ENCODE assay signal across 22 cellular contexts in the genomic region with DNA sequence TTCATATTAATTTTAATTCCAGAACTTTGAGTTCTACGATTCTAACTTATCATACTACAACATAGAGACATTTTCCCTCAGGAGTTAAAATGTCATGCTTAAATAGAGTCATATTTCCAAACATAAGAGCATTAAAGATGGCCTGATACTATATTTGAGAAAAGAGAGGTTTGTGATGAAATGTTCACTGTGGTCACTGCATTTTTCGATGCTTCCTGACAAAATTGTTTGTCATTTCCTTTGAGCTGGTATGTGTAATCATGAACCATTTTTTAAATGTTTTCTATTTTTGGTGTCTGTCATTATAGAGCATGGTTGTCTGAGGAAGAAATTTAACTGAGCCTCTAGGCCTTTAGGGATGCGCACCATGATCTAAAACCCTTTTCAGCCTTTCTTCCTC.
A peak's percentile ranks its signal among the peaks of the same experiment; 100 is the strongest.
DNase-seq lines count a peak whose midpoint lies in the region; ATAC-seq and TF ChIP-seq lines count a peak whose summit lies in the region.
"Had no signal": no experiment of that assay in that cellular context is flagged by ENCODE, and none has a peak within 500 bp of the region (broad histone marks: within the 10 kb centered on the region; RNA-seq: fewer than 3 reads in every experiment).

No MANE protein-coding gene starts in this region.

- H3K27me3 Mint-ChIP-seq in nephron (ENCODE audit: low read depth) = no peaks in the 10 kb centered on the region
- H3K27me3 Mint-ChIP-seq: activated CD4-positive, alpha-beta T cell treated with anti-CD3 and anti-CD28 coated beads, Interleukin-2, amount 10 ng/mL, durations not matched to agents 24 days and 14 days; memory B cell; stimulated activated naive CD8-positive, alpha-beta T cell treated with anti-CD3 and anti-CD28 coated beads, Interleukin-15, amount 100 ng/mL, for 72 hours had no signal

- peak overlapping the region; percentile 59 to 91 (median 72) for H3K27ac Mint-ChIP-seq in nephron
- H3K27ac Mint-ChIP-seq: activated CD4-positive, alpha-beta T cell treated with anti-CD3 and anti-CD28 coated beads, Interleukin-2, amount 10 ng/mL, durations not matched to agents 24 days and 14 days; activated naive CD4-positive, alpha-beta T cell treated with anti-CD3 and anti-CD28 coated beads for 36 hours; activated T-cell treated with anti-CD3 and anti-CD28 coated beads, Interleukin-2, amount 50 U/mL, for 72 hours; memory B cell; stimulated activated naive CD8-positive, alpha-beta T cell treated with anti-CD3 and anti-CD28 coated beads, Interleukin-15, amount 100 ng/mL, for 72 hours had no signal

- TF ChIP-seq CTCF in cardiac fibroblast (IDR thresholded peaks at IDR 0.05; ENCODE audit: low read depth, low read length) = no peak
- TF ChIP-seq CTCF in nephron (IDR thresholded peaks at IDR 0.05; ENCODE audit: unreplicated experiment in 3 of 3) = no peak

- no peaks in the 10 kb centered on the region for H3K36me3 Mint-ChIP-seq in nephron (ENCODE audit: low read depth)
- H3K36me3 Mint-ChIP-seq: memory B cell had no signal

- peaks cover 1% of the 10 kb centered on the region for H3K9me3 Mint-ChIP-seq in nephron
- H3K9me3 Mint-ChIP-seq: activated CD4-positive, alpha-beta T cell treated with anti-CD3 and anti-CD28 coated beads, Interleukin-2, amount 10 ng/mL, durations not matched to agents 24 days and 14 days; activated naive CD4-positive, alpha-beta T cell treated with anti-CD3 and anti-CD28 coated beads for 36 hours; activated T-cell treated with anti-CD3 and anti-CD28 coated beads, Interleukin-2, amount 50 U/mL, for 72 hours; memory B cell; stimulated activated naive CD8-positive, alpha-beta T cell treated with anti-CD3 and anti-CD28 coated beads, Interleukin-15, amount 100 ng/mL, for 72 hours had no signal

- no peak overlapping the region for H3K4me3 Mint-ChIP-seq in nephron
- H3K4me3 Mint-ChIP-seq: activated CD4-positive, alpha-beta T cell treated with anti-CD3 and anti-CD28 coated beads, Interleukin-2, amount 10 ng/mL, durations not matched to agents 24 days and 14 days; activated naive CD4-positive, alpha-beta T cell treated with anti-CD3 and anti-CD28 coated beads for 36 hours; activated T-cell treated with anti-CD3 and anti-CD28 coated beads, Interleukin-2, amount 50 U/mL, for 72 hours; memory B cell; stimulated activated naive CD8-positive, alpha-beta T cell treated with anti-CD3 and anti-CD28 coated beads, Interleukin-15, amount 100 ng/mL, for 72 hours had no signal

- H3K4me3 ChIP-seq in cardiac fibroblast (replicated peaks in 1 of 2; ENCODE audit: low read depth in 2 of 2, low read length in 2 of 2) = no peak overlapping the region
- H3K4me3 ChIP-seq: ovary, right atrium auricular region had no signal

- DNase-seq in ELR (ENCODE audit: low read depth) (peak; percentile 48), MV-4-11 (lab: John Stamatoyannopoulos, UW) (peak; percentile 54), cardiac fibroblast (ENCODE audit: low read depth in 2 of 2) (peak; percentile 45 to 76), ecto neural progenitor cell (ENCODE audit: low spot score) (no peak)
- DNase-seq in effector CD4-positive, alpha-beta T cell = no peak
- DNase-seq: activated CD4-positive, alpha-beta T cell treated with anti-CD3 and anti-CD28 coated beads, Interleukin-2, amount 10 ng/mL, durations not matched to agents 24 days and 14 days; activated naive CD4-positive, alpha-beta T cell treated with anti-CD3 and anti-CD28 coated beads for 36 hours; activated T-cell treated with anti-CD3 and anti-CD28 coated beads, Interleukin-2, amount 50 U/mL, for 72 hours; amygdala; DMS79; NCI-H1417 treated with DMSO at 0.1 percent for 48 hours; NCI-H524 treated with DMSO at 0.1 percent for 48 hours; ovary; stimulated activated CD4-positive, alpha-beta T cell treated with anti-CD3 and anti-CD28 coated beads, Interleukin-12 subunit alpha, Interleukin-12 subunit beta, amount 100 ng/mL, for 4 hours; stimulated activated CD4-positive, alpha-beta T cell treated with anti-CD3 and anti-CD28 coated beads, Interleukin-4, amount 100 ng/mL, for 4 hours; stimulated activated naive CD8-positive, alpha-beta T cell treated with anti-CD3 and anti-CD28 coated beads, Interleukin-15, amount 100 ng/mL, for 72 hours had no signal

- ATAC-seq in HG03354 (IDR thresholded peaks at IDR 0.05; ENCODE audit: poor library complexity, severe bottlenecking, unreplicated experiment) (no peak), GM18907 (IDR thresholded peaks at IDR 0.05; ENCODE audit: unreplicated experiment) (no peak)
- ATAC-seq: activated T-cell treated with anti-CD3 and anti-CD28 coated beads, Interleukin-2, amount 50 U/mL, for 72 hours; Right ventricle myocardium inferior; stimulated activated naive CD8-positive, alpha-beta T cell treated with anti-CD3 and anti-CD28 coated beads, Interleukin-15, amount 100 ng/mL, for 72 hours had no signal

- peaks cover 28% of the 10 kb centered on the region for H3K4me1 Mint-ChIP-seq in nephron
- H3K4me1 Mint-ChIP-seq: activated CD4-positive, alpha-beta T cell treated with anti-CD3 and anti-CD28 coated beads, Interleukin-2, amount 10 ng/mL, durations not matched to agents 24 days and 14 days; memory B cell; stimulated activated naive CD8-positive, alpha-beta T cell treated with anti-CD3 and anti-CD28 coated beads, Interleukin-15, amount 100 ng/mL, for 72 hours had no signal

Comparison
In these comparisons a context has a peak if more than half of its experiments do, and no peak if none do; other contexts are left out.
1. DNase-seq: peak in ELR (single experiment), MV-4-11 (single experiment) and cardiac fibroblast (2 of 2); none in ecto neural progenitor cell (single experiment) and effector CD4-positive, alpha-beta T cell (single experiment).